ENCODE assay signal across 8 cellular contexts in genomic region chr21:33434770-33435360, GRCh38.
DNase-seq lines count a peak whose midpoint lies in the region; ATAC-seq lines count a peak whose summit lies in the region.

No MANE protein-coding gene starts in this region.

- ATAC-seq in GM18519 (IDR thresholded peaks at IDR 0.05; ENCODE audit: low FRiP score, unreplicated experiment) = peak; percentile 87
- peak; percentile 81 for ATAC-seq in HG02642 (IDR thresholded peaks at IDR 0.05; ENCODE audit: poor library complexity, unreplicated experiment)

- DNase-seq in NOMO-1 treated with dmso at 0.1 percent for 144 hours (lab: John Stamatoyannopoulos, UW; ENCODE audit: unreplicated experiment) = peak; percentile 85
- DNase-seq in amniotic epithelial cell (ENCODE audit: low read depth) = peak; percentile 95
- peak; percentile 95 for DNase-seq in iris pigment epithelial cell (ENCODE audit: low read depth)
- peak; percentile 10 for DNase-seq in stimulated activated CD4-positive, alpha-beta T cell treated with anti-CD3 and anti-CD28 coated beads, Interleukin-4, amount 100 ng/mL, for 48 hours (ENCODE audit: low read depth in 2 of 2)
- no peak for DNase-seq in NCI-H1105 treated with DMSO at 0.1 percent for 48 hours (lab: John Stamatoyannopoulos, UW)
- no peak for DNase-seq in cortex of kidney (lab: John Stamatoyannopoulos, UW)

Comparison
In these comparisons a context has a peak if more than half of its experiments do, and no peak if none do; other contexts are left out.
1. DNase-seq: peak in NOMO-1 treated with dmso at 0.1 percent for 144 hours (single experiment), amniotic epithelial cell (single experiment), iris pigment epithelial cell (single experiment) and stimulated activated CD4-positive, alpha-beta T cell treated with anti-CD3 and anti-CD28 coated beads, Interleukin-4, amount 100 ng/mL, for 48 hours (2 of 2); none in NCI-H1105 treated with DMSO at 0.1 percent for 48 hours (single experiment) and cortex of kidney (single experiment).